Comparison of ENCODE assay signal across 14 cellular contexts in genomic region chr3:137771401-137772230, GRCh38. TPM values are rescaled to one million over a fixed set of nuclear protein-coding genes. Genes with fewer than 3 reads are reported as not detected.
A peak's percentile ranks its signal among the peaks of the same experiment; 100 is the strongest.
DNase-seq lines count a peak whose midpoint lies in the region; ATAC-seq, FAIRE-seq and TF ChIP-seq lines count a peak whose summit lies in the region.
"Had no signal": no experiment of that assay in that cellular context is flagged by ENCODE, and none has a peak within 500 bp of the region (broad histone marks: within the 10 kb centered on the region; RNA-seq: fewer than 3 reads in every experiment).

No MANE protein-coding gene starts in this region.

- H3K27ac Mint-ChIP-seq in activated CD4-positive, alpha-beta T cell treated with anti-CD3 and anti-CD28 coated beads for 36 hours = no peak overlapping the region

- H3K4me1 Mint-ChIP-seq in activated CD4-positive, alpha-beta T cell treated with anti-CD3 and anti-CD28 coated beads for 36 hours = peaks cover 14% of the 10 kb centered on the region

- no peak overlapping the region for H3K27ac ChIP-seq in WERI-Rb-1
- H3K27ac ChIP-seq in kidney (ENCODE audit: low read depth in 2 of 2, low read length in 2 of 2) = no peak overlapping the region
- H3K27ac ChIP-seq in spleen = no peak overlapping the region

- no peaks in the 10 kb centered on the region for H3K36me3 ChIP-seq in WERI-Rb-1
- no peaks in the 10 kb centered on the region for H3K36me3 ChIP-seq in kidney (ENCODE audit: control insufficient read depth in 1 of 2, insufficient read depth in 2 of 2, low read length in 2 of 2)
- no peaks in the 10 kb centered on the region for H3K36me3 ChIP-seq in spleen

- no peak for TF ChIP-seq CTCF in WERI-Rb-1 (IDR thresholded peaks at IDR 0.05; ENCODE audit: low read depth, low read length)
- TF ChIP-seq CTCF in kidney (IDR thresholded peaks at IDR 0.05; ENCODE audit: borderline replicate concordance, extremely low read depth, insufficient read depth) = no peak
- no peak for TF ChIP-seq CTCF in spleen (IDR thresholded peaks at IDR 0.05 in 8 of 11, conservative IDR thresholded peaks at IDR 0.05 in 3 of 11)

- H3K27me3 Mint-ChIP-seq in activated CD4-positive, alpha-beta T cell treated with anti-CD3 and anti-CD28 coated beads for 36 hours = peaks cover 65% of the 10 kb centered on the region

- TF ChIP-seq POLR2A in spleen (IDR thresholded peaks at IDR 0.05) = no peak

- H3K9me3 ChIP-seq in WERI-Rb-1 (ENCODE audit: severe bottlenecking) = peaks cover 6% of the 10 kb centered on the region
- no peaks in the 10 kb centered on the region for H3K9me3 ChIP-seq in kidney (ENCODE audit: control insufficient read depth in 1 of 2, low read length in 2 of 2)
- H3K9me3 ChIP-seq in spleen = no peaks in the 10 kb centered on the region

- no peak overlapping the region for H3K9ac ChIP-seq in kidney (ENCODE audit: low read length in 2 of 2)

- no peaks in the 10 kb centered on the region for H3K9me3 Mint-ChIP-seq in activated CD4-positive, alpha-beta T cell treated with anti-CD3 and anti-CD28 coated beads for 36 hours (ENCODE audit: low read depth)

- POLR2A ChIA-PET in activated CD4-positive, alpha-beta T cell treated with anti-CD3 and anti-CD28 coated beads for 36 hours (lab: Charles Lee) = no interaction called here

- no peak for ATAC-seq in activated CD4-positive, alpha-beta T cell treated with anti-CD3 and anti-CD28 coated beads for 36 hours
- ATAC-seq in GM19455 (IDR thresholded peaks at IDR 0.05; ENCODE audit: unreplicated experiment) = no peak
- ATAC-seq in HG02973 (IDR thresholded peaks at IDR 0.05; ENCODE audit: unreplicated experiment) = no peak
- ATAC-seq: esophagus mucosa had no signal

- no peak for FAIRE-seq in kidney (lab: Jason Lieb, UNC)

- peak overlapping the region; percentile 40 for H3K4me3 ChIP-seq in WERI-Rb-1 (ENCODE audit: low read depth, low read length)
- H3K4me3 ChIP-seq in kidney (ENCODE audit: low read length in 2 of 2) = peak overlapping the region; percentile 14 to 17
- peak overlapping the region in 5 of 8 donors; percentile 5 to 56 (median 15) for H3K4me3 ChIP-seq in spleen

- H3K27me3 ChIP-seq in WERI-Rb-1 (ENCODE audit: insufficient read depth, low read depth, severe bottlenecking) (peaks cover 22% of the 10 kb centered on the region), spleen (replicated peaks in 1 of 7) (peaks cover 12 to 95% (median 77%) of the 10 kb centered on the region in 7 donors)

- H3K4me1 ChIP-seq in kidney (ENCODE audit: control insufficient read depth in 1 of 2, insufficient read depth in 1 of 2, low read depth in 1 of 2, low read length in 2 of 2) = peaks cover 0 to 8% of the 10 kb centered on the region in 2 donors
- H3K4me1 ChIP-seq in spleen = peaks cover 9 to 52% (median 40%) of the 10 kb centered on the region in 6 donors

- CTCF ChIA-PET in activated CD4-positive, alpha-beta T cell treated with anti-CD3 and anti-CD28 coated beads for 36 hours (lab: Charles Lee) = no interaction called here

- WGBS in spleen, 5 donors = 2 to 5% (median 3%) methylated on average over 53 of the region's 53 CpGs

- intact Hi-C loops in activated CD4-positive, alpha-beta T cell treated with anti-CD3 and anti-CD28 coated beads for 36 hours (cut with DNase I, micrococcal nuclease) = loop anchor here in 1 of 2 experiments (1.0 kb wide), 1 partner anchor 9 kb away; no protein-coding TSS in a partner anchor
- intact Hi-C loops in kidney (cut with DNase I) (no loop called here), spleen (cut with DNase I; ENCODE audit: low total_unique reads) (no loop called here)

- peak; percentile 27 for DNase-seq in activated CD4-positive, alpha-beta T cell treated with anti-CD3 and anti-CD28 coated beads for 36 hours
- no peak for DNase-seq in activated CD4-positive, alpha-beta T cell treated with anti-CD3 and anti-CD28 coated beads, Interleukin-2, amount 50 U/mL, for 4 hours
- no peak for DNase-seq in WERI-Rb-1
- no peak for DNase-seq in kidney
- no peak for DNase-seq in spleen
- DNase-seq in putamen (ENCODE audit: low spot score) = no peak

- no peaks in the 10 kb centered on the region for H3K36me3 Mint-ChIP-seq in activated CD4-positive, alpha-beta T cell treated with anti-CD3 and anti-CD28 coated beads for 36 hours (ENCODE audit: low read depth)

- no peak overlapping the region for H3K4me3 Mint-ChIP-seq in activated CD4-positive, alpha-beta T cell treated with anti-CD3 and anti-CD28 coated beads for 36 hours

RNA-seq across cellular contexts. Expression of gene SOX14, which starts 7.5 kb away (rescaled TPM):
- total RNA-seq in activated CD4-positive, alpha-beta T cell treated with anti-CD3 and anti-CD28 coated beads for 36 hours = not detected
- total RNA-seq in kidney (not detected), spleen (not detected)
- polyA plus RNA-seq in kidney (ENCODE audit: insufficient read depth, low read depth, low replicate concordance) (not detected), spleen (not detected)
- total RNA-seq: esophagus mucosa, lung microvascular endothelial cell, M059J, ureter had no signal
- polyA plus RNA-seq: adipose tissue, AG04450 had no signal
